26 cellular contexts compared by ENCODE assay signal in genomic region chr9:75885652-75886051, GRCh38. TPM values are rescaled to one million over a fixed set of nuclear protein-coding genes. Genes with fewer than 3 reads are reported as not detected.
A peak's percentile ranks its signal among the peaks of the same experiment; 100 is the strongest.
DNase-seq lines count a peak whose midpoint lies in the region; ATAC-seq and TF ChIP-seq lines count a peak whose summit lies in the region.
"Had no signal": no experiment of that assay in that cellular context is flagged by ENCODE, and none has a peak within 500 bp of the region (broad histone marks: within the 10 kb centered on the region; RNA-seq: fewer than 3 reads in every experiment).

No MANE protein-coding gene starts in this region.

- POLR2A ChIA-PET in SK-N-SH (lab: Yijun Ruan, JAX) = no interaction called here

- H3K4me2 ChIP-seq in SK-N-SH = no peak overlapping the region
- H3K4me2 ChIP-seq: A549 had no signal

- intact Hi-C loops in left ventricle myocardium superior (cut with micrococcal nuclease) = no loop called here

- no peak for TF ChIP-seq RAD21 in SK-N-SH (IDR thresholded peaks at IDR 0.05; ENCODE audit: low read length)

- H3K9me3 ChIP-seq in SK-N-SH (no peaks in the 10 kb centered on the region), adipocyte (ENCODE audit: control insufficient read depth, low read length) (no peaks in the 10 kb centered on the region)
- H3K9me3 ChIP-seq: A549, HAP-1, MG63, SJSA1 had no signal

- peak; percentile 21; the same call in 1 of the 2 replicates for TF ChIP-seq CTCF in SK-N-SH (IDR thresholded peaks at IDR 0.05)
- peak; percentile 13 for TF ChIP-seq CTCF in fibroblast of mammary gland (conservative IDR thresholded peaks at IDR 0.05; ENCODE audit: control insufficient read depth, insufficient read depth, low read depth, low read length)

- WGBS in SK-N-SH (ENCODE audit: low lambda C conversion rate) = 12% methylated on average over 5 of the region's 5 CpGs

- H3K9ac ChIP-seq in SK-N-SH (no peak overlapping the region), adipocyte (ENCODE audit: low read length) (no peak overlapping the region)

- peaks cover 7% of the 10 kb centered on the region; the same call in 1 of the 2 replicates for H3K27me3 ChIP-seq in SK-N-SH (ENCODE audit: insufficient read depth)
- H3K27me3 ChIP-seq in adipocyte (replicated peaks; ENCODE audit: control insufficient read depth, insufficient read depth, low read length) = no peaks in the 10 kb centered on the region
- H3K27me3 ChIP-seq: MG63, SJSA1 had no signal

- no peaks in the 10 kb centered on the region for H4K20me1 ChIP-seq in SK-N-SH (ENCODE audit: insufficient read depth)

- H3K4me1 ChIP-seq in SK-N-SH (ENCODE audit: control insufficient read depth in 1 of 2, insufficient read depth in 2 of 2, low read depth in 1 of 2, low read length in 1 of 2) (no peaks in the 10 kb centered on the region; a peak in 1 of 4 replicates), adipocyte (ENCODE audit: control insufficient read depth, insufficient read depth, low read length) (peaks cover 15% of the 10 kb centered on the region)
- H3K4me1 ChIP-seq: SJSA1 had no signal

- no peak overlapping the region for H3K27ac ChIP-seq in SK-N-SH (ENCODE audit: low read depth in 2 of 2, low read length in 1 of 2)
- H3K27ac ChIP-seq: A549, SJSA1 had no signal

- no peaks in the 10 kb centered on the region for H3K36me3 ChIP-seq in SK-N-SH (replicated peaks in 1 of 2; ENCODE audit: control insufficient read depth in 1 of 2, insufficient read depth in 2 of 2, low read length in 1 of 2)
- H3K36me3 ChIP-seq in adipocyte (ENCODE audit: control insufficient read depth, insufficient read depth, low read length, severe bottlenecking) = no peaks in the 10 kb centered on the region
- H3K36me3 ChIP-seq: HAP-1, MG63, SJSA1 had no signal

- CTCF ChIA-PET in SK-N-SH (lab: Yijun Ruan, JAX) = no interaction called here

- no peak for TF ChIP-seq EP300 in SK-N-SH (IDR thresholded peaks at IDR 0.05; ENCODE audit: borderline replicate concordance in 1 of 2, low read depth in 1 of 2, low read length in 1 of 2)

- H3F3A ChIP-seq in SK-N-SH (replicated peaks; ENCODE audit: insufficient read depth) = no peaks in the 10 kb centered on the region

- ATAC-seq in SK-N-SH treated with all-trans-retinoic acid at 6 μM for 48 hours (no peak), left ventricle myocardium superior (no peak), GM21390 (IDR thresholded peaks at IDR 0.05; ENCODE audit: unreplicated experiment) (no peak)
- ATAC-seq: A549 had no signal

- DNase-seq in SK-N-SH (no peak), adipocyte (ENCODE audit: low read depth) (peak; percentile 31), fibroblast of mammary gland (ENCODE audit: low read depth) (peak; percentile 54), NCI-H524 (lab: John Stamatoyannopoulos, UW) (no peak), left ventricle myocardium superior (no peak)
- DNase-seq: CD8-positive, alpha-beta memory T cell; DMS 273 treated with DMSO at 0.1 percent for 48 hours; DMS79 treated with DMSO at 0.1 percent for 48 hours; GOT3; IMR-90; KG1; MG63; NCI-H1105 treated with DMSO at 0.1 percent for 48 hours; NCI-H1694; NCI-H2029 treated with DMSO at 0.1 percent for 48 hours; NCI-H2171; NCI-H226; NCI-H524 treated with DMSO at 0.1 percent for 48 hours; NCI-H82; Right ventricle myocardium superior; RPMI8226 had no signal

- H3K4me3 ChIP-seq in SK-N-SH (ENCODE audit: low read depth in 2 of 2, low read length in 1 of 2) (no peak overlapping the region), adipocyte (ENCODE audit: low read length) (no peak overlapping the region), fibroblast of mammary gland (ENCODE audit: control insufficient read depth, low read depth, low read length) (no peak overlapping the region)
- H3K4me3 ChIP-seq: A549, HAP-1, MG63, SJSA1 had no signal

- no peaks in the 10 kb centered on the region for H3K79me2 ChIP-seq in SK-N-SH (ENCODE audit: insufficient read depth)

- H2AFZ ChIP-seq in SK-N-SH (ENCODE audit: low read depth) = no peak overlapping the region

- no peaks in the 10 kb centered on the region for H3K9me2 ChIP-seq in SK-N-SH

TF ChIP-seq in SK-N-SH, 30 proteins besides CTCF, POLR2A, EP300 and RAD21:
- no peak for TF ChIP-seq RXRA (IDR thresholded peaks at IDR 0.05; ENCODE audit: borderline replicate concordance, low read depth)
- TF ChIP-seq, protein P1, sequence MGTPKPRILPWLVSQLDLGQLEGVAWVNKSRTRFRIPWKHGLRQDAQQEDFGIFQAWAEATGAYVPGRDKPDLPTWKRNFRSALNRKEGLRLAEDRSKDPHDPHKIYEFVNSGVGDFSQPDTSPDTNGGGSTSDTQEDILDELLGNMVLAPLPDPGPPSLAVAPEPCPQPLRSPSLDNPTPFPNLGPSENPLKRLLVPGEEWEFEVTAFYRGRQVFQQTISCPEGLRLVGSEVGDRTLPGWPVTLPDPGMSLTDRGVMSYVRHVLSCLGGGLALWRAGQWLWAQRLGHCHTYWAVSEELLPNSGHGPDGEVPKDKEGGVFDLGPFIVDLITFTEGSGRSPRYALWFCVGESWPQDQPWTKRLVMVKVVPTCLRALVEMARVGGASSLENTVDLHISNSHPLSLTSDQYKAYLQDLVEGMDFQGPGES (IDR thresholded peaks at IDR 0.05; ENCODE audit: low read depth, low read length) = no peak
- TF ChIP-seq FOXM1 (IDR thresholded peaks at IDR 0.05; ENCODE audit: low read depth) = no peak
- TF ChIP-seq RCOR1 (IDR thresholded peaks at IDR 0.05; ENCODE audit: low read length) = no peak
- TF ChIP-seq NRF1 (IDR thresholded peaks at IDR 0.05; ENCODE audit: low read depth, low read length) = no peak
- no peak for TF ChIP-seq POLR2AphosphoS5 (IDR thresholded peaks at IDR 0.05; ENCODE audit: low read depth, low read length)
- TF ChIP-seq MEF2A (IDR thresholded peaks at IDR 0.05; ENCODE audit: borderline replicate concordance, low read depth) = no peak
- TF ChIP-seq, protein P2, sequence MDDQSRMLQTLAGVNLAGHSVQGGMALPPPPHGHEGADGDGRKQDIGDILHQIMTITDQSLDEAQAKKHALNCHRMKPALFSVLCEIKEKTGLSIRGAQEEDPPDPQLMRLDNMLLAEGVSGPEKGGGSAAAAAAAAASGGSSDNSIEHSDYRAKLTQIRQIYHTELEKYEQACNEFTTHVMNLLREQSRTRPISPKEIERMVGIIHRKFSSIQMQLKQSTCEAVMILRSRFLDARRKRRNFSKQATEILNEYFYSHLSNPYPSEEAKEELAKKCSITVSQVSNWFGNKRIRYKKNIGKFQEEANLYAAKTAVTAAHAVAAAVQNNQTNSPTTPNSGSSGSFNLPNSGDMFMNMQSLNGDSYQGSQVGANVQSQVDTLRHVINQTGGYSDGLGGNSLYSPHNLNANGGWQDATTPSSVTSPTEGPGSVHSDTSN (IDR thresholded peaks at IDR 0.05) = no peak
- no peak for TF ChIP-seq FOXJ3 (CRISPR knock-in tag; IDR thresholded peaks at IDR 0.05)
- TF ChIP-seq SIN3A (IDR thresholded peaks at IDR 0.05; ENCODE audit: borderline replicate concordance, low read depth, low read length) = no peak
- TF ChIP-seq CHD2 (IDR thresholded peaks at IDR 0.05; ENCODE audit: low read length, partially characterized antibody) = no peak

TF ChIP-seq in SK-N-SH treated with all-trans-retinoic acid at 6 μM for 48 hours, 23 proteins besides CTCF, POLR2A, EP300 and RAD21 (continues in another document):
- TF ChIP-seq CSRNP3 (CRISPR knock-in tag; IDR thresholded peaks at IDR 0.05) = no peak
- TF ChIP-seq SNAI2 (CRISPR knock-in tag; IDR thresholded peaks at IDR 0.05) = no peak
- TF ChIP-seq TOX (CRISPR knock-in tag; IDR thresholded peaks at IDR 0.05; ENCODE audit: borderline replicate concordance) = no peak
- TF ChIP-seq, protein P3, sequence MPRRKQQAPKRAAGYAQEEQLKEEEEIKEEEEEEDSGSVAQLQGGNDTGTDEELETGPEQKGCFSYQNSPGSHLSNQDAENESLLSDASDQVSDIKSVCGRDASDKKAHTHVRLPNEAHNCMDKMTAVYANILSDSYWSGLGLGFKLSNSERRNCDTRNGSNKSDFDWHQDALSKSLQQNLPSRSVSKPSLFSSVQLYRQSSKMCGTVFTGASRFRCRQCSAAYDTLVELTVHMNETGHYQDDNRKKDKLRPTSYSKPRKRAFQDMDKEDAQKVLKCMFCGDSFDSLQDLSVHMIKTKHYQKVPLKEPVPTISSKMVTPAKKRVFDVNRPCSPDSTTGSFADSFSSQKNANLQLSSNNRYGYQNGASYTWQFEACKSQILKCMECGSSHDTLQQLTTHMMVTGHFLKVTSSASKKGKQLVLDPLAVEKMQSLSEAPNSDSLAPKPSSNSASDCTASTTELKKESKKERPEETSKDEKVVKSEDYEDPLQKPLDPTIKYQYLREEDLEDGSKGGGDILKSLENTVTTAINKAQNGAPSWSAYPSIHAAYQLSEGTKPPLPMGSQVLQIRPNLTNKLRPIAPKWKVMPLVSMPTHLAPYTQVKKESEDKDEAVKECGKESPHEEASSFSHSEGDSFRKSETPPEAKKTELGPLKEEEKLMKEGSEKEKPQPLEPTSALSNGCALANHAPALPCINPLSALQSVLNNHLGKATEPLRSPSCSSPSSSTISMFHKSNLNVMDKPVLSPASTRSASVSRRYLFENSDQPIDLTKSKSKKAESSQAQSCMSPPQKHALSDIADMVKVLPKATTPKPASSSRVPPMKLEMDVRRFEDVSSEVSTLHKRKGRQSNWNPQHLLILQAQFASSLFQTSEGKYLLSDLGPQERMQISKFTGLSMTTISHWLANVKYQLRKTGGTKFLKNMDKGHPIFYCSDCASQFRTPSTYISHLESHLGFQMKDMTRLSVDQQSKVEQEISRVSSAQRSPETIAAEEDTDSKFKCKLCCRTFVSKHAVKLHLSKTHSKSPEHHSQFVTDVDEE (CRISPR knock-in tag; IDR thresholded peaks at IDR 0.05) = no peak
- TF ChIP-seq ZNF70 (CRISPR knock-in tag; IDR thresholded peaks at IDR 0.05) = no peak

RNA-seq across cellular contexts. Expression of gene PCSK5, which starts 4.8 kb away (rescaled TPM):
- 0.03 and 0.08 TPM in 2 replicates for polyA plus RNA-seq in SK-N-SH (2012; rRNA removed)
- polyA plus RNA-seq in SK-N-SH (2012; cell fraction: cytosol; rRNA removed) = 0.04 and 0.10 TPM in 2 replicates
- 0.07 and 0.19 TPM in 2 replicates for polyA plus RNA-seq in SK-N-SH (2012; cell fraction: nucleus; rRNA removed)
- total RNA-seq in left ventricle myocardium superior = 4.1 TPM

Comparison
In these comparisons a context has a peak if more than half of its experiments do, and no peak if none do; other contexts are left out.
1. DNase-seq: peak in adipocyte (single experiment) and fibroblast of mammary gland (single experiment); none in SK-N-SH (single experiment), NCI-H524 (0 of 2) and left ventricle myocardium superior (single experiment).